In the genomic region with DNA sequence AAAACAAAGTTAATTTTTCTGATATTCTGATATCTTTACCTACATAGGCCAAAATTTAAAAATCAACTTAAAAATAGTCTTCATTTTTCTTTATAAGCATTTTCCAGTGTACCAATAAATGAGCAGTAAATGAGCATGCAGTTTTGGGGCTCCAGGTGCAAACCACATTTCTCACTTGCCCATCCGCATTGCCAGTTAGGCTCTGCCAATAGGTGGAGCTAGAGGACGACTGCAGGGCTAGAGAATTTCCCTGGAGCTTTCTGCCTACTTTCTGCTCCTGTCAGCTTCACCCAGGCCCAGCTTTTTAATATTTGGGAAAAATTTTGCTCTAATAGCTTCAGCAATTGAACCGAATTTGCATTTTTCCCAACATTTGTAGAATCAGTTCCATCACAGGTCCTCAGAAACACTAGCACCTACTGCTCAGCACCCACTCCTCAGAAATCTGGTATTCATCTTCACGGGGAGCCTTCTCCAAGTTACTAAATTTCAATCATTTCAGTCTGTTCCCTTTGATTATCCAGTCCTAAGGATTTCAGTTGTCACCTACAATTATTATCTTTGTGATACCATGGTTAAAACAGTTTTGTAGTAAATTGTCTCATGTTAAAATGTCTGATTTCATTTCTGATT, we compare ENCODE assay signal across 8 cellular contexts.
DNase-seq lines count a peak whose midpoint lies in the region; ATAC-seq, FAIRE-seq and TF ChIP-seq lines count a peak whose summit lies in the region.

No MANE protein-coding gene starts in this region.

- H3K4me3 ChIP-seq in right atrium auricular region, result no peak overlapping the region

- no peaks in the 10 kb centered on the region for H3K9me3 Mint-ChIP-seq in activated naive CD4-positive, alpha-beta T cell treated with anti-CD3 and anti-CD28 coated beads, Interleukin-2, amount 50 U/mL, for 72 hours

- no peak overlapping the region for H3K27ac ChIP-seq in right atrium auricular region

- H3K36me3 ChIP-seq in right atrium auricular region, result no peaks in the 10 kb centered on the region

- H3K27ac Mint-ChIP-seq in activated naive CD4-positive, alpha-beta T cell treated with anti-CD3 and anti-CD28 coated beads, Interleukin-2, amount 50 U/mL, for 72 hours, result no peak overlapping the region

- FAIRE-seq in RCC 7860 (lab: Jason Lieb, UNC), result no peak

- peak; percentile 77 for ATAC-seq in GM19023 (IDR thresholded peaks at IDR 0.05; ENCODE audit: unreplicated experiment)
- peak; percentile 92 for ATAC-seq in HG03103 (IDR thresholded peaks at IDR 0.05; ENCODE audit: low read depth, unreplicated experiment)
- ATAC-seq in activated naive CD4-positive, alpha-beta T cell treated with anti-CD3 and anti-CD28 coated beads, Interleukin-2, amount 50 U/mL, for 72 hours, result peak in 1 of 2 donors; percentile 39

- peak; percentile 38 for DNase-seq in COLO668 (lab: John Stamatoyannopoulos, UW; ENCODE audit: unreplicated experiment)
- peak; percentile 4 for DNase-seq in RCC 7860 (ENCODE audit: low spot score)
- peak; percentile 54 to 60 for DNase-seq in activated naive CD4-positive, alpha-beta T cell treated with anti-CD3 and anti-CD28 coated beads, Interleukin-2, amount 50 U/mL, for 72 hours (ENCODE audit: low spot score in 2 of 2)
- no peak for DNase-seq in right atrium auricular region (ENCODE audit: low spot score)
- DNase-seq in stimulated activated CD4-positive, alpha-beta T cell treated with anti-CD3 and anti-CD28 coated beads, Interleukin-12 subunit alpha, Interleukin-12 subunit beta, amount 100 ng/mL, for 4 hours, result peak; percentile 30
- DNase-seq in cerebellum (ENCODE audit: low spot score), result no peak

- H3K36me3 Mint-ChIP-seq in activated naive CD4-positive, alpha-beta T cell treated with anti-CD3 and anti-CD28 coated beads, Interleukin-2, amount 50 U/mL, for 72 hours, result peaks cover 0 to 2% of the 10 kb centered on the region in 2 donors

- H3K9me3 ChIP-seq in right atrium auricular region, result peaks cover 0 to 2% of the 10 kb centered on the region in 2 donors

- TF ChIP-seq CTCF in right atrium auricular region (IDR thresholded peaks at IDR 0.05), result peak; percentile 82 to 90

- no peaks in the 10 kb centered on the region for H3K4me1 ChIP-seq in right atrium auricular region

- H3K27me3 ChIP-seq in right atrium auricular region, result no peaks in the 10 kb centered on the region

Comparison
In these comparisons a context has a peak if more than half of its experiments do, and no peak if none do; other contexts are left out.
1. DNase-seq: peak in COLO668 (single experiment), RCC 7860 (single experiment), activated naive CD4-positive, alpha-beta T cell treated with anti-CD3 and anti-CD28 coated beads, Interleukin-2, amount 50 U/mL, for 72 hours (2 of 2) and stimulated activated CD4-positive, alpha-beta T cell treated with anti-CD3 and anti-CD28 coated beads, Interleukin-12 subunit alpha, Interleukin-12 subunit beta, amount 100 ng/mL, for 4 hours (single experiment); none in right atrium auricular region (single experiment) and cerebellum (single experiment).